11 cellular contexts compared by ENCODE assay signal in the genomic region with DNA sequence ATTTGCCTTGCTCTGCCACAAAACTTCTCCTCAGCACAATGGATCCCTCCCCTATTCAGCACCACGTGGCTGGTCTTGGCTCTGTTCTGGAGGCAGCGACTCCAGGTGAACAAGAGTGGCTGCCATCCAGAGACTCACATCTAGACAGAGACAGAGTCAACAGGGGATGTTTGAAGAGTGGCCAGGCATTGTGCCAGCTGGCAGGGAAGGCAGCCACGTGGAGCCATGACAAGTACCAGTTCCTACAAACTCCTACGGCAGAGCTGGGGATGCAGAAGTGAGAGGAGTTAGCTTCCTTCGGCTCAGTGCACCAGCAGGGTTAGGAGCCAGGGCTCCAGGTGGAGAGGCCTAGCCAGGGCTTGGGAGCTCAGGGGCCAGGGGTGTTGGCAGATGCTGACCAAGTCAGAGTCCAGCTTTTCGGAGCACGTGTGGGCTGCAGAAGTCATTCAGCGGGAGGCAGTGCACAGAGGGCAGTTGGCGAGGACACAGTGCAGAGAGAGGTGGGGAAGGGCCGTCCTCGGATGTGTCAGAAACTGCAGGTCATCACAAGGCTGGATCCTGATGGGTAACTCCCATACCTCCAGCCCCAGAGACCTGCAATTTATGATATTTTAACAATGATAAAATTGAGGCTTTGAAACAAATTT.
DNase-seq lines count a peak whose midpoint lies in the region; ATAC-seq, FAIRE-seq and TF ChIP-seq lines count a peak whose summit lies in the region.
"Had no signal": no experiment of that assay in that cellular context is flagged by ENCODE, and none has a peak within 500 bp of the region (broad histone marks: within the 10 kb centered on the region; RNA-seq: fewer than 3 reads in every experiment).

No MANE protein-coding gene starts in this region.

- DNase-seq in ACHN (peak; percentile 25), MG63 (peak; percentile 37), HepG2 (ENCODE audit: low spot score) (no peak)
- no peak for DNase-seq in naive thymus-derived CD8-positive, alpha-beta T cell
- DNase-seq: GM23248, NCI-H446 treated with DMSO at 0.1 percent for 48 hours, T1000 had no signal

- 3% methylated on average over 11 of the region's 11 CpGs for WGBS in HepG2 (ENCODE audit: low lambda C conversion rate)

- no peaks in the 10 kb centered on the region for H4K20me1 ChIP-seq in HepG2 (ENCODE audit: insufficient read depth, low read length)

- H3K36me3 Mint-ChIP-seq in brain: no peaks in the 10 kb centered on the region
- H3K36me3 Mint-ChIP-seq in naive thymus-derived CD8-positive, alpha-beta T cell: no peaks in the 10 kb centered on the region

- H3K27me3 Mint-ChIP-seq in brain: peaks cover 3% of the 10 kb centered on the region
- peaks cover 24 to 69% (median 54%) of the 10 kb centered on the region in 5 donors for H3K27me3 Mint-ChIP-seq in naive thymus-derived CD8-positive, alpha-beta T cell

- ATAC-seq in HepG2: peak; percentile 56
- ATAC-seq in HG02623 (IDR thresholded peaks at IDR 0.05; ENCODE audit: unreplicated experiment): no peak
- ATAC-seq in GM18519 (IDR thresholded peaks at IDR 0.05; ENCODE audit: low FRiP score, unreplicated experiment): no peak
- no peak for ATAC-seq in GM18907 (IDR thresholded peaks at IDR 0.05; ENCODE audit: unreplicated experiment)
- no peak for ATAC-seq in naive thymus-derived CD8-positive, alpha-beta T cell

- CTCF ChIA-PET in HepG2 (lab: Yijun Ruan, JAX; ENCODE audit: low intra/inter-chr PET ratio, low total read pairs): no interaction called here

- no peaks in the 10 kb centered on the region for H3K4me1 ChIP-seq in HepG2 (ENCODE audit: insufficient read depth, low read length)

- TF ChIP-seq POLR2A in HepG2 (IDR thresholded peaks at IDR 0.05; ENCODE audit: insufficient read depth in 1 of 2, low read depth in 2 of 2, low read length in 2 of 2): no peak

- peak overlapping the region in 2 of 5 experiments; percentile 44 to 50 for H3K4me3 Mint-ChIP-seq in brain
- H3K4me3 Mint-ChIP-seq in naive thymus-derived CD8-positive, alpha-beta T cell: no peak overlapping the region

- peak overlapping the region in 4 of 5 experiments; percentile 11 to 74 (median 56) for H3K27ac Mint-ChIP-seq in brain
- no peak overlapping the region for H3K27ac Mint-ChIP-seq in naive thymus-derived CD8-positive, alpha-beta T cell

- H2AFZ ChIP-seq in HepG2 (ENCODE audit: low read length): no peak overlapping the region
- H2AFZ ChIP-seq: GM23248 had no signal

- POLR2A ChIA-PET in HepG2 (lab: Yijun Ruan, JAX): no interaction called here
- POLR2A ChIA-PET in naive thymus-derived CD8-positive, alpha-beta T cell (lab: Charles Lee): no interaction called here

- H3K4me2 ChIP-seq in HepG2 (ENCODE audit: low read depth, low read length): no peak overlapping the region

- H3K4me3 ChIP-seq in MG63 (no peak overlapping the region), HepG2 (replicated peaks in 1 of 3; ENCODE audit: insufficient read depth in 1 of 3, low read depth in 2 of 3, low read length in 3 of 3) (no peak overlapping the region)
- H3K4me3 ChIP-seq: GM23248 had no signal

- H3K4me1 Mint-ChIP-seq in brain: peaks cover 8% of the 10 kb centered on the region
- H3K4me1 Mint-ChIP-seq in naive thymus-derived CD8-positive, alpha-beta T cell: peaks cover 3 to 14% (median 9%) of the 10 kb centered on the region in 4 donors

- H3K9me3 Mint-ChIP-seq in brain: peaks cover 0 to 4% (median 3%) of the 10 kb centered on the region in 5 experiments
- H3K9me3 Mint-ChIP-seq in naive thymus-derived CD8-positive, alpha-beta T cell: peaks cover 0 to 7% (median 0%) of the 10 kb centered on the region in 9 donors

- TF ChIP-seq EP300 in HepG2 (IDR thresholded peaks at IDR 0.05; ENCODE audit: low read depth in 2 of 2, low read length in 2 of 2) (no peak), HepG2 (CRISPR knock-in tag; IDR thresholded peaks at IDR 0.05; ENCODE audit: borderline replicate concordance) (no peak)

- H3K27ac ChIP-seq in HepG2 (ENCODE audit: extremely low read length, insufficient read depth, low read length): no peak overlapping the region
- H3K27ac ChIP-seq: GM23248 had no signal

- intact Hi-C loops in HepG2 (cut with micrococcal nuclease; ENCODE audit: unreplicated experiment): no loop called here

- BruUV-seq in HepG2 (replicated peaks; lab: Mats Ljungman, UMichigan): no TSS peak

- no peak for TF ChIP-seq CTCF in brain (conservative IDR thresholded peaks at IDR 0.05)
- TF ChIP-seq CTCF in HepG2 (CRISPR knock-in tag; IDR thresholded peaks at IDR 0.05): no peak

- H3K9ac ChIP-seq in HepG2 (ENCODE audit: insufficient read depth, low read depth, low read length): no peak overlapping the region
- H3K9ac ChIP-seq: GM23248 had no signal

- H3K79me2 ChIP-seq in HepG2 (ENCODE audit: insufficient read depth, low read length): no peaks in the 10 kb centered on the region

- H3K9me3 ChIP-seq in MG63: no peaks in the 10 kb centered on the region
- no peaks in the 10 kb centered on the region for H3K9me3 ChIP-seq in HepG2 (ENCODE audit: low read length)

- TF ChIP-seq RAD21 in HepG2 (CRISPR knock-in tag; IDR thresholded peaks at IDR 0.05): no peak

- H3K36me3 ChIP-seq in MG63 (no peaks in the 10 kb centered on the region), HepG2 (replicated peaks in 1 of 2; ENCODE audit: control insufficient read depth in 1 of 2, insufficient read depth in 2 of 2, low read length in 2 of 2) (no peaks in the 10 kb centered on the region)

- H3K27me3 ChIP-seq in MG63 (no peaks in the 10 kb centered on the region), HepG2 (ENCODE audit: control insufficient read depth in 1 of 2, insufficient read depth in 2 of 2, low read length in 2 of 2) (peaks cover 3 to 47% of the 10 kb centered on the region in 2 experiments; a peak in 4 of 5 replicates)

- FAIRE-seq in HepG2 (lab: Jason Lieb, UNC): no peak

- in situ Hi-C loops in ACHN (cut with HindIII; ENCODE audit: low pct_ligation_motif_present, low pct_unique_long_range_greater_than_20kb, low sequenced_read_pairs): no loop called here
- in situ Hi-C loops in HepG2 (cut with HindIII; ENCODE audit: extremely low pct_ligation_motif_present, low pct_unique_long_range_greater_than_20kb): no loop called here

TF ChIP-seq in HepG2, 621 proteins besides CTCF, POLR2A, EP300 and RAD21:
- TF ChIP-seq, protein P1, sequence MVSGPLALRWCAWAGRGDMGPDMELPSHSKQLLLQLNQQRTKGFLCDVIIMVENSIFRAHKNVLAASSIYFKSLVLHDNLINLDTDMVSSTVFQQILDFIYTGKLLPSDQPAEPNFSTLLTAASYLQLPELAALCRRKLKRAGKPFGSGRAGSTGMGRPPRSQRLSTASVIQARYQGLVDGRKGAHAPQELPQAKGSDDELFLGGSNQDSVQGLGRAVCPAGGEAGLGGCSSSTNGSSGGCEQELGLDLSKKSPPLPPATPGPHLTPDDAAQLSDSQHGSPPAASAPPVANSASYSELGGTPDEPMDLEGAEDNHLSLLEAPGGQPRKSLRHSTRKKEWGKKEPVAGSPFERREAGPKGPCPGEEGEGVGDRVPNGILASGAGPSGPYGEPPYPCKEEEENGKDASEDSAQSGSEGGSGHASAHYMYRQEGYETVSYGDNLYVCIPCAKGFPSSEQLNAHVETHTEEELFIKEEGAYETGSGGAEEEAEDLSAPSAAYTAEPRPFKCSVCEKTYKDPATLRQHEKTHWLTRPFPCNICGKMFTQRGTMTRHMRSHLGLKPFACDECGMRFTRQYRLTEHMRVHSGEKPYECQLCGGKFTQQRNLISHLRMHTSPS (CRISPR knock-in tag; IDR thresholded peaks at IDR 0.05; ENCODE audit: low read depth): no peak
- TF ChIP-seq MNT (IDR thresholded peaks at IDR 0.05): peak; percentile 32; the same call in 1 of the 2 replicates

Comparison
In these comparisons a context has a peak if more than half of its experiments do, and no peak if none do; other contexts are left out.
1. DNase-seq: peak in ACHN (single experiment) and MG63 (single experiment); none in HepG2 (single experiment) and naive thymus-derived CD8-positive, alpha-beta T cell (0 of 10).
2. H3K27ac Mint-ChIP-seq: peak in brain (4 of 5); none in naive thymus-derived CD8-positive, alpha-beta T cell (0 of 10).